1 cellular context compared by ENCODE assay signal in genomic region chr21:39313457-39314154, GRCh38.
A peak's percentile ranks its signal among the peaks of the same experiment; 100 is the strongest.
TF ChIP-seq lines count a peak whose summit lies in the region.

TSS of gene BRWD1 (minus strand) at chr21:39313632. CDS start at chr21:39313491, 141 bp downstream.

TF ChIP-seq in GM12878, 131 proteins besides CTCF, POLR2A, EP300 and RAD21 (continued from another document and continues in another):
- TF ChIP-seq ATF2 (IDR thresholded peaks at IDR 0.05; ENCODE audit: low read length) = no peak
- TF ChIP-seq MTA3 (IDR thresholded peaks at IDR 0.05; ENCODE audit: borderline replicate concordance, low read length) = no peak
- TF ChIP-seq RB1 (IDR thresholded peaks at IDR 0.05; ENCODE audit: borderline replicate concordance) = peak; percentile 99
- TF ChIP-seq CHD2 (IDR thresholded peaks at IDR 0.05; ENCODE audit: borderline replicate concordance, low read depth, low read length) = peak; percentile 98
- TF ChIP-seq SP1 (IDR thresholded peaks at IDR 0.05; ENCODE audit: low read depth, low read length) = no peak
- TF ChIP-seq IKZF2 (IDR thresholded peaks at IDR 0.05) = peak; percentile 75 to 78
- TF ChIP-seq DPF2 (IDR thresholded peaks at IDR 0.05) = peak; percentile 97
- TF ChIP-seq MXI1 (IDR thresholded peaks at IDR 0.05; ENCODE audit: low read depth, low read length) = no peak
- TF ChIP-seq MAX (IDR thresholded peaks at IDR 0.05; ENCODE audit: low read depth, low read length) = peak; percentile 90
- TF ChIP-seq SUZ12 (IDR thresholded peaks at IDR 0.05; ENCODE audit: unreplicated experiment) = no peak
- peak; percentile 100 for TF ChIP-seq STAT1 (conservative IDR thresholded peaks at IDR 0.05)
- TF ChIP-seq YY1 (IDR thresholded peaks at IDR 0.05; ENCODE audit: low read depth, low read length) = peak; percentile 90
- peak; percentile 86 for TF ChIP-seq NKRF (conservative IDR thresholded peaks at IDR 0.05)
- peak; percentile 54; the same call in 1 of the 2 replicates for TF ChIP-seq FOXM1 (IDR thresholded peaks at IDR 0.05; ENCODE audit: low read depth, low read length)
- TF ChIP-seq KLF5 (IDR thresholded peaks at IDR 0.05; ENCODE audit: partially characterized antibody) = peak; percentile 94
- no peak for TF ChIP-seq CEBPZ (IDR thresholded peaks at IDR 0.05; ENCODE audit: low read depth, low read length)
- no peak for TF ChIP-seq ZNF622 (IDR thresholded peaks at IDR 0.05)
- 0 out of 2 replicates have a peak, but pooled peaks have one; percentile 56 for TF ChIP-seq ZNF592 (IDR thresholded peaks at IDR 0.05)
- no peak for TF ChIP-seq SPI1 (IDR thresholded peaks at IDR 0.05; ENCODE audit: borderline replicate concordance, insufficient read depth, low read depth, low read length)
- TF ChIP-seq KAT2A (conservative IDR thresholded peaks at IDR 0.05; ENCODE audit: control insufficient read depth, low read depth, low read length) = no peak
- peak; percentile 95 for TF ChIP-seq TARDBP (IDR thresholded peaks at IDR 0.05; ENCODE audit: borderline replicate concordance)
- TF ChIP-seq JUNB (IDR thresholded peaks at IDR 0.05) = no peak
- TF ChIP-seq CHD1 (IDR thresholded peaks at IDR 0.05; ENCODE audit: low read depth, low read length) = no peak
- TF ChIP-seq ZNF687 (IDR thresholded peaks at IDR 0.05) = 0 out of 2 replicates have a peak, but pooled peaks have one; percentile 62
- 0 out of 2 replicates have a peak, but pooled peaks have one; percentile 22 for TF ChIP-seq PML (IDR thresholded peaks at IDR 0.05; ENCODE audit: low read length)
- peak; percentile 87 for TF ChIP-seq SKIL (IDR thresholded peaks at IDR 0.05; ENCODE audit: low read depth, poor library complexity, severe bottlenecking)
- TF ChIP-seq PBX3 (IDR thresholded peaks at IDR 0.05; ENCODE audit: insufficient replicate concordance, low read depth, low read length) = peak; percentile 81
- peak; percentile 92 for TF ChIP-seq ZNF217 (IDR thresholded peaks at IDR 0.05)
- TF ChIP-seq ZSCAN29 (IDR thresholded peaks at IDR 0.05) = peak; percentile 28; the same call in 1 of the 2 replicates
- TF ChIP-seq CUX1 (IDR thresholded peaks at IDR 0.05; ENCODE audit: insufficient replicate concordance, low read depth, low read length) = no peak
- no peak for TF ChIP-seq CBX3 (IDR thresholded peaks at IDR 0.05; ENCODE audit: borderline replicate concordance, low read depth)
